Comparison of ENCODE assay signal across 10 cellular contexts in genomic region chr5:141354900-141355469, GRCh38. TPM values are rescaled to one million over a fixed set of nuclear protein-coding genes. Genes with fewer than 3 reads are reported as not detected.
DNase-seq lines count a peak whose midpoint lies in the region; ATAC-seq and TF ChIP-seq lines count a peak whose summit lies in the region.
"Had no signal": no experiment of that assay in that cellular context is flagged by ENCODE, and none has a peak within 500 bp of the region (broad histone marks: within the 10 kb centered on the region; RNA-seq: fewer than 3 reads in every experiment).

Gene PCDHGA4 (plus strand): TSS chr5:141355021. CDS start chr5:141355108, 87 bp downstream.

- peaks cover 2 to 16% (median 5%) of the 10 kb centered on the region in 3 donors for H3K36me3 Mint-ChIP-seq in CD8-positive, alpha-beta memory T cell
- peaks cover 36% of the 10 kb centered on the region for H3K36me3 Mint-ChIP-seq in neural crest cell (ENCODE audit: low read depth)

- H3K14ac ChIP-seq in trophoblast cell (ENCODE audit: low read length): no peak within 1 kb of the TSS

- H3K4me3 ChIP-seq in CD8-positive, alpha-beta memory T cell (ENCODE audit: low read length): no peak within 1 kb of the TSS
- H3K4me3 ChIP-seq in KMS-11 (IDR thresholded peaks at IDR 0.05; ENCODE audit: insufficient read depth, low read depth, low read length): no peak within 1 kb of the TSS
- H3K4me3 ChIP-seq in trophoblast cell (ENCODE audit: low read depth, low read length): no peak within 1 kb of the TSS

- H3K79me2 ChIP-seq in KMS-11 (ENCODE audit: insufficient read depth, low read depth): no peaks in the 10 kb centered on the region
- no peaks in the 10 kb centered on the region for H3K79me2 ChIP-seq in trophoblast cell (ENCODE audit: control insufficient read depth, insufficient read depth, low read length, poor library complexity)

- H3K4ac ChIP-seq in trophoblast cell (ENCODE audit: low read depth, low read length): no peak within 1 kb of the TSS

- ATAC-seq in GM21619 (IDR thresholded peaks at IDR 0.05; ENCODE audit: unreplicated experiment) (no peak), left colon (no peak)

- H4K91ac ChIP-seq in trophoblast cell (ENCODE audit: low read depth, low read length): no peak within 1 kb of the TSS

- no peak within 1 kb of the TSS for H4K8ac ChIP-seq in trophoblast cell (ENCODE audit: low read depth, low read length)

- WGBS in trophoblast cell (ENCODE audit: extremely low coverage, insufficient coverage, insufficient read length): no CpG with 5 or more reads among the region's 29 CpGs

- no peak within 1 kb of the TSS for H2AFZ ChIP-seq in KMS-11 (ENCODE audit: low read depth)
- H2AFZ ChIP-seq in trophoblast cell (ENCODE audit: insufficient read depth, low read length, poor library complexity): no peak within 1 kb of the TSS

- peaks cover 0 to 55% (median 33%) of the 10 kb centered on the region in 5 donors for H3K9me3 Mint-ChIP-seq in CD8-positive, alpha-beta memory T cell
- peaks cover 21% of the 10 kb centered on the region for H3K9me3 Mint-ChIP-seq in neural crest cell

- H3K4me1 Mint-ChIP-seq in CD8-positive, alpha-beta memory T cell: peaks cover 0 to 2% (median 2%) of the 10 kb centered on the region in 3 donors
- no peaks in the 10 kb centered on the region for H3K4me1 Mint-ChIP-seq in neural crest cell
- H3K4me1 Mint-ChIP-seq: activated B cell treated with CpG ODN at 0.5 μM for 24 hours had no signal

- no peaks in the 10 kb centered on the region for H3K79me1 ChIP-seq in trophoblast cell (ENCODE audit: low read length)

- no peaks in the 10 kb centered on the region for H3K4me1 ChIP-seq in CD8-positive, alpha-beta memory T cell (ENCODE audit: insufficient read depth, low read length)
- H3K4me1 ChIP-seq in KMS-11 (ENCODE audit: low read depth, poor library complexity, severe bottlenecking) (no peaks in the 10 kb centered on the region), trophoblast cell (ENCODE audit: control insufficient read depth in 1 of 2, insufficient read depth in 2 of 2, low read length in 2 of 2) (no peaks in the 10 kb centered on the region)

- H2AK5ac ChIP-seq in trophoblast cell (ENCODE audit: low read length): no peak within 1 kb of the TSS

- intact Hi-C loops in left colon (cut with DNase I, micrococcal nuclease): no loop called here

- H3K4me3 Mint-ChIP-seq in CD8-positive, alpha-beta memory T cell: peak within 1 kb of the TSS in 4 of 7 donors; percentile 6 to 45 (median 42)
- H3K4me3 Mint-ChIP-seq in neural crest cell: no peak within 1 kb of the TSS
- H3K4me3 Mint-ChIP-seq: activated B cell treated with CpG ODN at 0.5 μM for 24 hours had no signal

- POLR2A ChIA-PET in CD8-positive, alpha-beta memory T cell (lab: Charles Lee): no interaction called here

- H3K27me3 ChIP-seq in CD8-positive, alpha-beta memory T cell (ENCODE audit: insufficient read depth, low read length, poor library complexity, severe bottlenecking): peaks cover 24% of the 10 kb centered on the region
- no peaks in the 10 kb centered on the region for H3K27me3 ChIP-seq in KMS-11 (ENCODE audit: insufficient read depth, low read depth)
- no peaks in the 10 kb centered on the region for H3K27me3 ChIP-seq in trophoblast cell (ENCODE audit: insufficient read depth, low read length)

- no peak within 1 kb of the TSS for H3K27ac ChIP-seq in CD8-positive, alpha-beta memory T cell (ENCODE audit: low read depth, low read length)
- H3K27ac ChIP-seq in KMS-11: no peak within 1 kb of the TSS
- H3K27ac ChIP-seq in trophoblast cell (ENCODE audit: low read depth, low read length): no peak within 1 kb of the TSS
- H3K27ac ChIP-seq: epithelial cell of prostate had no signal

- H3K27ac Mint-ChIP-seq in CD8-positive, alpha-beta memory T cell: no peak within 1 kb of the TSS
- no peak within 1 kb of the TSS for H3K27ac Mint-ChIP-seq in neural crest cell (ENCODE audit: unreplicated experiment)
- H3K27ac Mint-ChIP-seq: activated B cell treated with CpG ODN at 0.5 μM for 24 hours had no signal

- no peak within 1 kb of the TSS for H3K4me2 ChIP-seq in KMS-11
- no peak within 1 kb of the TSS for H3K4me2 ChIP-seq in trophoblast cell (ENCODE audit: low read length)

- no peak within 1 kb of the TSS for H2BK5ac ChIP-seq in trophoblast cell (ENCODE audit: low read depth, low read length, poor library complexity)

- H3K9ac ChIP-seq in KMS-11 (no peak within 1 kb of the TSS), trophoblast cell (ENCODE audit: low read length) (no peak within 1 kb of the TSS)

- no peak within 1 kb of the TSS for H3K18ac ChIP-seq in trophoblast cell (ENCODE audit: low read length)

- DNase-seq in CD8-positive, alpha-beta memory T cell: no peak
- DNase-seq in cerebellar cortex (ENCODE audit: low spot score) (peak; percentile 11), neural crest cell (ENCODE audit: low read depth, low spot score) (no peak), trophoblast cell (no peak), left colon (no peak), DMS79 treated with DMSO at 0.1 percent for 48 hours (lab: John Stamatoyannopoulos, UW) (no peak)
- DNase-seq: activated B cell treated with CpG ODN at 0.5 μM for 24 hours had no signal

- no peaks in the 10 kb centered on the region for H3K36me3 ChIP-seq in CD8-positive, alpha-beta memory T cell (ENCODE audit: insufficient read depth, low read length)
- no peaks in the 10 kb centered on the region for H3K36me3 ChIP-seq in KMS-11 (ENCODE audit: insufficient read depth)
- peaks cover 0 to 4% of the 10 kb centered on the region in 2 experiments for H3K36me3 ChIP-seq in trophoblast cell (ENCODE audit: control insufficient read depth in 1 of 2, insufficient read depth in 2 of 2, low read length in 2 of 2)

- H2BK120ac ChIP-seq in trophoblast cell (ENCODE audit: insufficient read depth, low read length, poor library complexity): no peak within 1 kb of the TSS

- no peaks in the 10 kb centered on the region for H3K9me3 ChIP-seq in CD8-positive, alpha-beta memory T cell (ENCODE audit: low read length)
- peaks cover 32% of the 10 kb centered on the region for H3K9me3 ChIP-seq in trophoblast cell (ENCODE audit: insufficient read depth, low read depth, low read length)

- H4K20me1 ChIP-seq in KMS-11 (ENCODE audit: insufficient read depth): no peaks in the 10 kb centered on the region

- no peak within 1 kb of the TSS for H4K12ac ChIP-seq in trophoblast cell (ENCODE audit: low read depth, low read length)

- TF ChIP-seq CTCF in KMS-11 (conservative IDR thresholded peaks at IDR 0.05; ENCODE audit: low read depth, low read length) (peak; percentile 66), neural crest cell (conservative IDR thresholded peaks at IDR 0.05) (peak; percentile 34)

- no peak within 1 kb of the TSS for H2BK12ac ChIP-seq in trophoblast cell (ENCODE audit: low read length)

- H3K23ac ChIP-seq in trophoblast cell (ENCODE audit: low read length): no peak within 1 kb of the TSS

- CTCF ChIA-PET in CD8-positive, alpha-beta memory T cell (lab: Charles Lee): interaction anchor here (1.0 to 1.6 kb wide), 2 partner anchors 9 to 20 kb away, joined by 3 to 4 read pairs; partner anchors contain the start of gene PCDHGA5

- H3K27me3 Mint-ChIP-seq in CD8-positive, alpha-beta memory T cell: peaks cover 56 to 76% of the 10 kb centered on the region in 2 donors
- H3K27me3 Mint-ChIP-seq in neural crest cell (ENCODE audit: low read depth): no peaks in the 10 kb centered on the region

RNA-seq across cellular contexts. Expression of gene PCDHGA4, which starts in this region (rescaled TPM):
- total RNA-seq in CD8-positive, alpha-beta memory T cell: under 1 TPM; 0.09 to 0.16 TPM
- polyA plus RNA-seq in CD8-positive, alpha-beta memory T cell: not detected
- 0.56 and 0.93 TPM in 2 replicates for total RNA-seq in neural crest cell
- 0.30 and 0.49 TPM in 2 replicates for polyA plus RNA-seq in trophoblast cell (2013)
- total RNA-seq in left colon: under 1 TPM; 0.37 to 0.84 TPM
